In genomic region chr3:152335273-152335672, GRCh38 we compare ENCODE assay signal across 16 cellular contexts.
A peak's percentile ranks its signal among the peaks of the same experiment; 100 is the strongest.
DNase-seq lines count a peak whose midpoint lies in the region; ATAC-seq, FAIRE-seq and TF ChIP-seq lines count a peak whose summit lies in the region.
"Had no signal": no experiment of that assay in that cellular context is flagged by ENCODE, and none has a peak within 500 bp of the region (broad histone marks: within the 10 kb centered on the region; RNA-seq: fewer than 3 reads in every experiment).

No MANE protein-coding gene starts in this region.

- no peaks in the 10 kb centered on the region for H3K9me3 ChIP-seq in neutrophil
- H3K9me3 ChIP-seq: Caco-2, heart right ventricle, spleen, upper lobe of left lung had no signal

- FAIRE-seq in GM12891 (lab: Jason Lieb, UNC) = peak; percentile 80
- FAIRE-seq: endothelial cell of umbilical vein had no signal

- POLR2A ChIA-PET in activated B cell treated with CpG ODN at 0.5 μM for 24 hours (lab: Charles Lee) = no interaction called here

- peak overlapping the region; percentile 24 for H3K27ac Mint-ChIP-seq in activated B cell treated with CpG ODN at 0.5 μM for 24 hours

- H3K27me3 Mint-ChIP-seq in activated B cell treated with CpG ODN at 0.5 μM for 24 hours = no peaks in the 10 kb centered on the region

- H3K36me3 Mint-ChIP-seq in activated B cell treated with CpG ODN at 0.5 μM for 24 hours (ENCODE audit: low read depth) = peaks cover 57% of the 10 kb centered on the region

- no peaks in the 10 kb centered on the region for H3K27me3 ChIP-seq in neutrophil
- H3K27me3 ChIP-seq: heart right ventricle, spleen, upper lobe of left lung had no signal

- no peaks in the 10 kb centered on the region for H3K36me3 ChIP-seq in neutrophil

- ATAC-seq in GM19395 (IDR thresholded peaks at IDR 0.05; ENCODE audit: unreplicated experiment) (peak; percentile 55), activated B cell treated with CpG ODN at 0.5 μM for 24 hours (ENCODE audit: low read depth) (peak; percentile 30), HG03460 (IDR thresholded peaks at IDR 0.05; ENCODE audit: unreplicated experiment) (no peak)
- ATAC-seq: heart right ventricle, left ventricle myocardium superior had no signal

- no peak overlapping the region for H3K4me3 ChIP-seq in neutrophil (ENCODE audit: low read depth in 1 of 2, low read length in 1 of 2)
- H3K4me3 ChIP-seq: GM23248, heart right ventricle, spleen, upper lobe of left lung had no signal

- CTCF ChIA-PET in activated B cell treated with CpG ODN at 0.5 μM for 24 hours (lab: Charles Lee) = no interaction called here

- DNase-seq in GM12891 (ENCODE audit: insufficient read length, low spot score) = no peak
- no peak for DNase-seq in activated B cell treated with CpG ODN at 0.5 μM for 24 hours
- no peak for DNase-seq in NCI-H2107 (lab: John Stamatoyannopoulos, UW)
- DNase-seq in HK-2 (ENCODE audit: unreplicated experiment) = no peak
- no peak for DNase-seq in pons (ENCODE audit: low spot score)
- DNase-seq: activated CD8-positive, alpha-beta memory T cell treated with anti-CD3 and anti-CD28 coated beads, Interleukin-2, amount 50 U/mL, for 4 hours; Caco-2; GM23248; heart right ventricle; left ventricle myocardium superior; spleen; upper lobe of left lung had no signal

- TF ChIP-seq POLR2A in GM12891 (IDR thresholded peaks at IDR 0.05; ENCODE audit: low read depth, low read length) = no peak

- H3K4me1 Mint-ChIP-seq in activated B cell treated with CpG ODN at 0.5 μM for 24 hours = peaks cover 80% of the 10 kb centered on the region

- H3K4me1 ChIP-seq in neutrophil (ENCODE audit: control insufficient read depth in 1 of 2, insufficient read depth in 1 of 2, low read depth in 1 of 2, low read length in 1 of 2) = peaks cover 6 to 21% of the 10 kb centered on the region in 2 experiments

- peak overlapping the region; percentile 61 for H3K27ac ChIP-seq in neutrophil
- H3K27ac ChIP-seq: GM23248 had no signal

- no peaks in the 10 kb centered on the region for H3K9me3 Mint-ChIP-seq in activated B cell treated with CpG ODN at 0.5 μM for 24 hours

- peak overlapping the region; percentile 38 for H3K4me3 Mint-ChIP-seq in activated B cell treated with CpG ODN at 0.5 μM for 24 hours

- TF ChIP-seq CTCF in activated B cell treated with CpG ODN at 0.5 μM for 24 hours (IDR thresholded peaks at IDR 0.05) = no peak
- no peak for TF ChIP-seq CTCF in neutrophil (IDR thresholded peaks at IDR 0.05)

- intact Hi-C loops in activated B cell treated with CpG ODN at 0.5 μM for 24 hours (cut with micrococcal nuclease) = loop anchor here (1.0 to 2.0 kb wide), 3 partner anchors 11 to 18 kb away; no protein-coding TSS in a partner anchor

TF ChIP-seq in GM12891, 5 proteins besides CTCF, POLR2A, EP300 and RAD21:
- TF ChIP-seq PAX5 (IDR thresholded peaks at IDR 0.05; ENCODE audit: insufficient read depth, low read length, severe bottlenecking) (no peak), TAF1 (IDR thresholded peaks at IDR 0.05; ENCODE audit: low read depth, low read length) (no peak), POU2F2 (IDR thresholded peaks at IDR 0.05; ENCODE audit: low read depth, low read length) (no peak), SPI1 (IDR thresholded peaks at IDR 0.05; ENCODE audit: low read depth, low read length) (no peak), POLR2AphosphoS5 (IDR thresholded peaks at IDR 0.05; ENCODE audit: low read depth, low read length) (0 out of 2 replicates have a peak, but pooled peaks have one; percentile 12)
TF ChIP-seq in GM12891: peak in this region for 1.
